In genomic region chr11:121996574-121996973, GRCh38 we compare ENCODE assay signal across 21 cellular contexts.
"Had no signal": no experiment of that assay in that cellular context is flagged by ENCODE, and none has a peak within 500 bp of the region (broad histone marks: within the 10 kb centered on the region; RNA-seq: fewer than 3 reads in every experiment).

No MANE protein-coding gene starts in this region.

- H3K9ac ChIP-seq: neural progenitor cell had no signal

- ATAC-seq: effector memory CD8-positive, alpha-beta T cell; left lung; natural killer cell treated with Interleukin-12 subunit alpha and Interleukin-12 subunit beta and Interleukin-15 and Interleukin-18, amount 100 ng/mL, for 72 hours; right lobe of liver had no signal

- H3K4me1 ChIP-seq: esophagus muscularis mucosa, left lung, neural progenitor cell, right lobe of liver, stomach, upper lobe of left lung, uterus had no signal

- H3K27ac ChIP-seq: epithelial cell of prostate, esophagus muscularis mucosa, heart right ventricle, left lung, neural progenitor cell, ovary, right lobe of liver, stomach, upper lobe of left lung, uterus had no signal

- H2AFZ ChIP-seq: neural progenitor cell had no signal

- H3K36me3 ChIP-seq: esophagus muscularis mucosa, heart right ventricle, left lung, neural progenitor cell, ovary, right lobe of liver, stomach, upper lobe of left lung, uterus had no signal

- H3K9me3 Mint-ChIP-seq: dendritic cell treated with granulocyte-macrophage colony-stimulating factor and Interleukin-4, amounts not matched to agents 40 ng/mL and 50 ng/mL, for 4 days; natural killer cell treated with Interleukin-12 subunit alpha and Interleukin-12 subunit beta and Interleukin-15 and Interleukin-18, amount 100 ng/mL, for 72 hours had no signal

- H3K9me3 ChIP-seq: esophagus muscularis mucosa, left lung, ovary, right lobe of liver, upper lobe of left lung, uterus had no signal

- H3K36me3 Mint-ChIP-seq: neural progenitor cell had no signal

- H3K4me3 ChIP-seq: esophagus muscularis mucosa, heart right ventricle, left lung, lung, neural progenitor cell, ovary, right lobe of liver, stomach, upper lobe of left lung, uterus had no signal

- H3K27me3 Mint-ChIP-seq: dendritic cell treated with granulocyte-macrophage colony-stimulating factor and Interleukin-4, amounts not matched to agents 40 ng/mL and 50 ng/mL, for 4 days; effector memory CD8-positive, alpha-beta T cell had no signal

- H3K4me2 ChIP-seq: neural progenitor cell had no signal

- H3K27ac Mint-ChIP-seq: dendritic cell treated with granulocyte-macrophage colony-stimulating factor and Interleukin-4, amounts not matched to agents 40 ng/mL and 50 ng/mL, for 4 days; effector memory CD8-positive, alpha-beta T cell; natural killer cell treated with Interleukin-12 subunit alpha and Interleukin-12 subunit beta and Interleukin-15 and Interleukin-18, amount 100 ng/mL, for 72 hours; neural progenitor cell had no signal

- H3K27me3 ChIP-seq: esophagus muscularis mucosa, heart right ventricle, left lung, neural progenitor cell, ovary, right lobe of liver, stomach, upper lobe of left lung, uterus had no signal

- H3K4me3 Mint-ChIP-seq: dendritic cell treated with granulocyte-macrophage colony-stimulating factor and Interleukin-4, amounts not matched to agents 40 ng/mL and 50 ng/mL, for 4 days; effector memory CD8-positive, alpha-beta T cell; natural killer cell treated with Interleukin-12 subunit alpha and Interleukin-12 subunit beta and Interleukin-15 and Interleukin-18, amount 100 ng/mL, for 72 hours; neural progenitor cell had no signal

- DNase-seq: effector memory CD8-positive, alpha-beta T cell; heart right ventricle; islet precursor cell; left lung; mesenchymal stem cell; midbrain; nucleus accumbens; right lobe of liver; small intestine; stimulated activated CD4-positive, alpha-beta T cell treated with anti-CD3 and anti-CD28 coated beads, Interleukin-12 subunit alpha, Interleukin-12 subunit beta, amount 100 ng/mL, for 4 hours; stimulated activated naive CD4-positive, alpha-beta T cell; stomach; upper lobe of left lung; uterus had no signal

- H3K4me1 Mint-ChIP-seq: neural progenitor cell had no signal
